In the genomic region with DNA sequence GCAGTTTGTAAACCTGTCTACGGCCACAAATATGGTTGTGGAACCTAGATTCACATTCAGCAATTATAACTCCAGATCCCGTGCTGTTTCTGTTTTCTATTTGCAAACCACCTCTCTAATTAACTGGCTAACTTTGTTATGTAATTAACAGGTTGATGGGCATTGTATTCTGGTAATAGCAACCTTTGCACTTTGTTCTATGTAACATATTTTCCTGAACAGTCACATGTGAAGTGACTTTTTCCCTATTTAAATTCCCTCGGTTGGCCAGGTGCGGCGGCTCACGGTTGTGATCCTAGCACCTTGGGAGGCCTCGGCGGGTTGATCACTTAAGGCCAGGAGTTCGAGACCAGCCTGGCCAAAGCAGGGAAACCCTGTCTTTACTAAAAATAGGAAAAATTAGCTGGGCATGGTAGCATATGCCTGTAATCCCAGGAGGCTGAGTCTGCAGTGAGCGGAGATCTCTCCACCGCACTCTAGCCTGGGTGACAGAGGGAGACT, we compare ENCODE assay signal across 8 cellular contexts. TPM values are rescaled to one million over a fixed set of nuclear protein-coding genes. Genes with fewer than 3 reads are reported as not detected.
DNase-seq lines count a peak whose midpoint lies in the region; ATAC-seq, FAIRE-seq and TF ChIP-seq lines count a peak whose summit lies in the region.

No MANE protein-coding gene starts in this region.

- no peak for TF ChIP-seq CTCF in epithelial cell of proximal tubule (conservative IDR thresholded peaks at IDR 0.05; ENCODE audit: low read depth, low read length)

- DNase-seq in H54 (ENCODE audit: insufficient read length, low spot score), result no peak
- DNase-seq in OCI-M1 (lab: John Stamatoyannopoulos, UW), result peak; percentile 40
- no peak for DNase-seq in epithelial cell of proximal tubule (ENCODE audit: low read depth)
- DNase-seq in renal cortical epithelial cell (ENCODE audit: low read depth), result peak; percentile 34
- no peak for DNase-seq in AG20443 (ENCODE audit: low spot score)
- DNase-seq in foreskin melanocyte, result no peak
- DNase-seq in cortex of kidney (lab: John Stamatoyannopoulos, UW), result no peak

- ATAC-seq in GM18907 (IDR thresholded peaks at IDR 0.05; ENCODE audit: unreplicated experiment), result no peak

- H3K4me3 ChIP-seq in epithelial cell of proximal tubule (ENCODE audit: low read depth, low read length), result peak overlapping the region; percentile 90

- no peak for TF ChIP-seq POLR2A in H54 (IDR thresholded peaks at IDR 0.05; ENCODE audit: low read depth, low read length)

- peak; percentile 20 for FAIRE-seq in H54 (lab: Jason Lieb, UNC)

RNA-seq across cellular contexts. Expression of a gene that starts 1.4 kb away (rescaled TPM):
- total RNA-seq in epithelial cell of proximal tubule (37.1 and 37.8 TPM in 2 replicates), renal cortical epithelial cell (29.5 and 70.1 TPM in 2 replicates)

Comparison
In these comparisons a context has a peak if more than half of its experiments do, and no peak if none do; other contexts are left out.
1. DNase-seq: peak in OCI-M1 (single experiment) and renal cortical epithelial cell (single experiment); none in H54 (single experiment), epithelial cell of proximal tubule (single experiment), AG20443 (single experiment), foreskin melanocyte (single experiment) and cortex of kidney (single experiment).